8 cellular contexts compared by ENCODE assay signal in genomic region chr3:192566706-192567290, GRCh38.
A peak's percentile ranks its signal among the peaks of the same experiment; 100 is the strongest.
DNase-seq lines count a peak whose midpoint lies in the region; ATAC-seq, FAIRE-seq and TF ChIP-seq lines count a peak whose summit lies in the region.

No MANE protein-coding gene starts in this region.

- peak; percentile 83 for ATAC-seq in GM21360 (IDR thresholded peaks at IDR 0.05; ENCODE audit: unreplicated experiment)
- ATAC-seq in activated CD8-positive, alpha-beta T cell treated with anti-CD3 and anti-CD28 coated beads for 36 hours: peak; percentile 71
- ATAC-seq in stimulated activated naive CD8-positive, alpha-beta T cell treated with anti-CD3 and anti-CD28 coated beads, Interleukin-15, Interleukin-2, amounts not matched to agents 100 U/mL and 50 U/mL, for 24 hours: peak; percentile 80

- CTCF ChIA-PET in activated CD8-positive, alpha-beta T cell treated with anti-CD3 and anti-CD28 coated beads for 36 hours (lab: Charles Lee): interaction anchor here (0.9 to 1.7 kb wide), 4 partner anchors 228 to 1006 kb away, joined by 3 to 5 read pairs (median 4); no protein-coding TSS in a partner anchor

- peaks cover 10% of the 10 kb centered on the region for H3K27me3 Mint-ChIP-seq in activated CD8-positive, alpha-beta T cell treated with anti-CD3 and anti-CD28 coated beads for 36 hours

- POLR2A ChIA-PET in activated CD8-positive, alpha-beta T cell treated with anti-CD3 and anti-CD28 coated beads for 36 hours (lab: Charles Lee): no interaction called here

- H3K4me1 Mint-ChIP-seq in activated CD8-positive, alpha-beta T cell treated with anti-CD3 and anti-CD28 coated beads for 36 hours (ENCODE audit: low read depth): peaks cover 5% of the 10 kb centered on the region

- H3K36me3 Mint-ChIP-seq in activated CD8-positive, alpha-beta T cell treated with anti-CD3 and anti-CD28 coated beads for 36 hours (ENCODE audit: low read depth): no peaks in the 10 kb centered on the region

- H3K4me3 Mint-ChIP-seq in activated CD8-positive, alpha-beta T cell treated with anti-CD3 and anti-CD28 coated beads for 36 hours: no peak overlapping the region

- peak; percentile 93 for FAIRE-seq in endometrium (lab: Jason Lieb, UNC)

- peak; percentile 75 for DNase-seq in D341Med (ENCODE audit: low spot score)
- peak; percentile 31 for DNase-seq in HPDE6-E6E7 (ENCODE audit: extremely low spot score)
- DNase-seq in NCI-H82 treated with DMSO at 0.1 percent for 48 hours (lab: John Stamatoyannopoulos, UW; ENCODE audit: unreplicated experiment): peak; percentile 73
- peak; percentile 81 for DNase-seq in activated CD8-positive, alpha-beta T cell treated with anti-CD3 and anti-CD28 coated beads for 36 hours
- peak; percentile 73 for DNase-seq in middle frontal gyrus (ENCODE audit: extremely low spot score, low spot score)
- DNase-seq in stimulated activated naive CD8-positive, alpha-beta T cell treated with anti-CD3 and anti-CD28 coated beads, Interleukin-15, Interleukin-2, amounts not matched to agents 100 U/mL and 50 U/mL, for 24 hours: peak; percentile 70

- intact Hi-C loops in activated CD8-positive, alpha-beta T cell treated with anti-CD3 and anti-CD28 coated beads for 36 hours (cut with micrococcal nuclease): loop anchor here (1.0 to 5.0 kb wide), 2 partner anchors 237 to 351 kb away; partner anchors contain the start of gene MB21D2

- TF ChIP-seq CTCF in activated CD8-positive, alpha-beta T cell treated with anti-CD3 and anti-CD28 coated beads for 36 hours (IDR thresholded peaks at IDR 0.05): peak; percentile 57

- no peak overlapping the region for H3K27ac Mint-ChIP-seq in activated CD8-positive, alpha-beta T cell treated with anti-CD3 and anti-CD28 coated beads for 36 hours

- H3K9me3 Mint-ChIP-seq in activated CD8-positive, alpha-beta T cell treated with anti-CD3 and anti-CD28 coated beads for 36 hours: no peaks in the 10 kb centered on the region

Comparison
In these comparisons a context has a peak if more than half of its experiments do, and no peak if none do; other contexts are left out.
1. Peak in every context shown above with its lines: DNase-seq and ATAC-seq.
2. DNase-seq: peak in every context shown above with its lines; median percentile 81 in activated CD8-positive, alpha-beta T cell treated with anti-CD3 and anti-CD28 coated beads for 36 hours; 75 in D341Med; 73 in NCI-H82 treated with DMSO at 0.1 percent for 48 hours; 73 in middle frontal gyrus; 70 in stimulated activated naive CD8-positive, alpha-beta T cell treated with anti-CD3 and anti-CD28 coated beads, Interleukin-15, Interleukin-2, amounts not matched to agents 100 U/mL and 50 U/mL, for 24 hours; 31 in HPDE6-E6E7.